In genomic region chr4:6598127-6598526, GRCh38 we compare ENCODE assay signal across 29 cellular contexts.
"Had no signal": no experiment of that assay in that cellular context is flagged by ENCODE, and none has a peak within 500 bp of the region (broad histone marks: within the 10 kb centered on the region; RNA-seq: fewer than 3 reads in every experiment).

No MANE protein-coding gene starts in this region.

- H3K4me2 ChIP-seq: hepatocyte had no signal

- H3K4me3 ChIP-seq: colonic mucosa, esophagus muscularis mucosa, gastroesophageal sphincter, heart left ventricle, hepatocyte, lower lobe of right lung, ovary, psoas muscle, skin epidermis, spleen, transverse colon, upper lobe of right lung, uterus had no signal

- H3K4me1 ChIP-seq: colonic mucosa, esophagus muscularis mucosa, foreskin keratinocyte, gastroesophageal sphincter, heart left ventricle, lower lobe of right lung, psoas muscle, spleen, transverse colon, upper lobe of right lung, uterus had no signal

- FAIRE-seq: endothelial cell of umbilical vein had no signal

- H3K79me2 ChIP-seq: hepatocyte had no signal

- H3K36me3 ChIP-seq: colonic mucosa, ovary, uterus had no signal

- H3K27me3 ChIP-seq: colonic mucosa, esophagus muscularis mucosa, foreskin keratinocyte, gastroesophageal sphincter, heart left ventricle, hepatocyte, ovary, spleen, transverse colon, upper lobe of right lung, uterus had no signal

- ATAC-seq: foreskin keratinocyte; gastroesophageal sphincter; lower lobe of right lung; naive thymus-derived CD8-positive, alpha-beta T cell; psoas muscle; right cardiac atrium; stimulated activated memory B cell treated with anti-CD40 and anti-IgM and Interleukin-4, amounts not matched to agents 10 μg/mL and 1 μg/mL and 100 μg/mL, for 72 hours; stimulated activated naive CD8-positive, alpha-beta T cell treated with anti-CD3 and anti-CD28 coated beads, Interleukin-15, Interleukin-2, amounts not matched to agents 100 U/mL and 50 U/mL, for 24 hours; upper lobe of right lung had no signal

- H3K27ac Mint-ChIP-seq: dendritic cell treated with granulocyte-macrophage colony-stimulating factor and Interleukin-4, amounts not matched to agents 40 ng/mL and 50 ng/mL, for 4 days; immature natural killer cell; nephron progenitor cell; stimulated activated memory B cell treated with anti-CD40 and anti-IgM and Interleukin-4, amounts not matched to agents 10 μg/mL and 1 μg/mL and 100 μg/mL, for 72 hours had no signal

- DNase-seq: colonic mucosa; effector memory CD4-positive, alpha-beta T cell; foreskin keratinocyte; heart left ventricle; immature natural killer cell; islet precursor cell; left ventricle myocardium superior; lower lobe of right lung; naive thymus-derived CD8-positive, alpha-beta T cell; nephron progenitor cell; occipital lobe; ovary; posterior cingulate gyrus; psoas muscle; spleen; stimulated activated CD4-positive, alpha-beta T cell treated with anti-CD3 and anti-CD28 coated beads, Interleukin-4, amount 100 ng/mL, for 4 hours; stimulated activated naive CD8-positive, alpha-beta T cell treated with anti-CD3 and anti-CD28 coated beads, Interleukin-15, Interleukin-2, amounts not matched to agents 100 U/mL and 50 U/mL, for 24 hours; substantia nigra; transverse colon; upper lobe of right lung; uterus had no signal

- H3K27ac ChIP-seq: colonic mucosa, esophagus muscularis mucosa, foreskin keratinocyte, gastroesophageal sphincter, heart left ventricle, hepatocyte, lower lobe of right lung, ovary, psoas muscle, skin epidermis, spleen, transverse colon, upper lobe of right lung, uterus had no signal

- H3K4me1 Mint-ChIP-seq: immature natural killer cell; nephron progenitor cell; stimulated activated memory B cell treated with anti-CD40 and anti-IgM and Interleukin-4, amounts not matched to agents 10 μg/mL and 1 μg/mL and 100 μg/mL, for 72 hours had no signal

- H3K4me3 Mint-ChIP-seq: dendritic cell treated with granulocyte-macrophage colony-stimulating factor and Interleukin-4, amounts not matched to agents 40 ng/mL and 50 ng/mL, for 4 days; immature natural killer cell; naive thymus-derived CD8-positive, alpha-beta T cell; nephron progenitor cell; stimulated activated memory B cell treated with anti-CD40 and anti-IgM and Interleukin-4, amounts not matched to agents 10 μg/mL and 1 μg/mL and 100 μg/mL, for 72 hours had no signal

- H3K27me3 Mint-ChIP-seq: dendritic cell treated with granulocyte-macrophage colony-stimulating factor and Interleukin-4, amounts not matched to agents 40 ng/mL and 50 ng/mL, for 4 days; naive thymus-derived CD8-positive, alpha-beta T cell; stimulated activated memory B cell treated with anti-CD40 and anti-IgM and Interleukin-4, amounts not matched to agents 10 μg/mL and 1 μg/mL and 100 μg/mL, for 72 hours had no signal

- H3K9me3 ChIP-seq: colonic mucosa, esophagus muscularis mucosa, heart left ventricle, lower lobe of right lung, psoas muscle, spleen, transverse colon, upper lobe of right lung, uterus had no signal

- H2AFZ ChIP-seq: hepatocyte had no signal

- H3K9me3 Mint-ChIP-seq: dendritic cell treated with granulocyte-macrophage colony-stimulating factor and Interleukin-4, amounts not matched to agents 40 ng/mL and 50 ng/mL, for 4 days; immature natural killer cell; naive thymus-derived CD8-positive, alpha-beta T cell; nephron progenitor cell; stimulated activated memory B cell treated with anti-CD40 and anti-IgM and Interleukin-4, amounts not matched to agents 10 μg/mL and 1 μg/mL and 100 μg/mL, for 72 hours had no signal
